Comparison of ENCODE assay signal across 27 cellular contexts in the genomic region with DNA sequence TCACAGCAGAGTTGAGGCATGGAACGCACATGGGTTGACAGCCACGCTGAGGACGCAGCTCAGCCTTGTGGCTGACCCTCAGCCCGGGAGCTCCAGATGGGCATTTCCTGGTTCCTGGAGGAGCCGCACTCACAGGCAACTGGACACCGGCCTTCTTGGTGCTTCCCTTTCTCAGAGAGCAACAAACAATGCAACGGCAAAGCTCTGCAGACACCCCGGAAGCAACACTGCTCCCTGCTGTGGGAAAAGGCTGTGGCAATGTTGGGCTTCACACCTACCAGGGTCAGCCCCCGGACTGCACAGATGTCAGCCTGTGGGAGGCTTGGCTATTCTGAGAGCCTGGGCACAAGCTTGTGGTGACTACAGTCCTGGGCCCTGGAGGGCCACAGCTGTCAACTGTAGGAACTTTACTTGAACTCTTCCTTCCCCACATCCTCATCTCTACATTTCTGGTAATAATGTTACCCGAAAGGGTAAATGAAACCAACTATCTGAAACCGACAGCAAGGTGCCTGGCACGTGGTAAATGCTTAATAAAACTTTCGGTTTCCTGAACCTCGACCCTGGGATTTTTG.
"Had no signal": no experiment of that assay in that cellular context is flagged by ENCODE, and none has a peak within 500 bp of the region (broad histone marks: within the 10 kb centered on the region; RNA-seq: fewer than 3 reads in every experiment).

No MANE protein-coding gene starts in this region.

- H3K79me2 ChIP-seq: hepatocyte had no signal

- DNase-seq: activated CD4-positive, alpha-beta T cell treated with anti-CD3 and anti-CD28 coated beads for 48 hours; activated CD4-positive, alpha-beta T cell treated with anti-CD3 and anti-CD28 coated beads, Interleukin-2, amount 50 U/mL, for 48 hours; activated CD8-positive, alpha-beta memory T cell treated with anti-CD3 and anti-CD28 coated beads, Interleukin-2, amount 50 U/mL, for 4 hours; activated effector memory CD4-positive, alpha-beta T cell treated with anti-CD3 and anti-CD28 coated beads, Interleukin-2, amount 50 U/mL, for 16 hours; activated naive CD4-positive, alpha-beta T cell treated with anti-CD3 and anti-CD28 coated beads for 36 hours; activated naive CD8-positive, alpha-beta T cell treated with anti-CD3 and anti-CD28 coated beads for 36 hours; activated T-cell treated with anti-CD3 and anti-CD28 coated beads, Interleukin-2, amount 50 U/mL, for 1 hour; adrenal gland; aorta; body of pancreas; cerebellar nuclear complex; colonic mucosa; dorsolateral prefrontal cortex; effector memory CD4-positive, alpha-beta T cell; erythroblast; gastrocnemius medialis; glutamatergic neuron; kidney; midbrain; naive thymus-derived CD8-positive, alpha-beta T cell; occipital lobe; stimulated activated CD4-positive, alpha-beta T cell treated with anti-CD3 and anti-CD28 coated beads, Interleukin-15, amount 100 ng/mL, for 24 hours; stimulated activated CD4-positive, alpha-beta T cell treated with anti-CD3 and anti-CD28 coated beads, Interleukin-2, amount 100 ng/mL, for 24 hours; stimulated activated naive CD4-positive, alpha-beta T cell had no signal

- H3K4me1 ChIP-seq: adrenal gland, body of pancreas, colonic mucosa, gastrocnemius medialis, right atrium auricular region, tibial nerve had no signal

- H3K27ac ChIP-seq: adrenal gland, body of pancreas, colonic mucosa, dorsolateral prefrontal cortex, gastrocnemius medialis, hepatocyte, right atrium auricular region, tibial nerve had no signal

- ATAC-seq: body of pancreas; gastrocnemius medialis; naive thymus-derived CD8-positive, alpha-beta T cell had no signal

- H3K9me3 ChIP-seq: adrenal gland, body of pancreas, colonic mucosa, gastrocnemius medialis, right atrium auricular region, tibial nerve had no signal

- H3K36me3 ChIP-seq: adrenal gland, colonic mucosa, gastrocnemius medialis, right atrium auricular region, tibial nerve had no signal

- H3K27me3 ChIP-seq: adrenal gland, colonic mucosa, gastrocnemius medialis, right atrium auricular region, tibial nerve had no signal

- H2AFZ ChIP-seq: hepatocyte had no signal

- H3K4me3 ChIP-seq: adrenal gland, body of pancreas, colonic mucosa, dorsolateral prefrontal cortex, gastrocnemius medialis, hepatocyte, right atrium auricular region, tibial nerve had no signal

- H3K4me2 ChIP-seq: hepatocyte had no signal
